In the genomic region with DNA sequence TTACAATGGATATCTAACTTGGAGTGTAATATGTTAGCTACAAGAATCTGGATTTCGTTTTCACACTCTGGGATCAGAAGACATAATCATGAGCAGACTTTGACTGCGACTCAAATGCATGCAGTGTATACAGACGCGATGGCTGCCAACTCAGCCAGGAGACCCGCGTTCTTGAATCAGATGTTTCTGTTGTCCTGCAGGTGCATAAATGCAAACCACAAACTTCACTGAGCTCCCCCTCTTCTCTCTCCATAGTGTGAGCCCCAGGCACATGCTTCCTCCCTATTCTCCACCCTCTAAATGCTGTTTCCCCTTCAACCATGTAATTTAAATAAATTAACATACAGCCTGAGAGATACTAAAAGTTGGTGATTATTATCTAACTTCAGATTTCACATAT, we compare ENCODE assay signal across 22 cellular contexts.
"Had no signal": no experiment of that assay in that cellular context is flagged by ENCODE, and none has a peak within 500 bp of the region (broad histone marks: within the 10 kb centered on the region; RNA-seq: fewer than 3 reads in every experiment).

No MANE protein-coding gene starts in this region.

- H3K27ac ChIP-seq: colonic mucosa, epithelial cell of prostate, esophagus squamous epithelium, gastrocnemius medialis, heart right ventricle, left lung, lower lobe of right lung had no signal

- H3K4me3 ChIP-seq: colonic mucosa, esophagus squamous epithelium, gastrocnemius medialis, heart right ventricle, left lung, lower lobe of right lung, mucosa of descending colon had no signal

- DNase-seq: colonic mucosa; cortex of kidney; effector CD8-positive, alpha-beta T cell; effector memory CD8-positive, alpha-beta T cell; endodermal cell; erythroblast; esophagus squamous epithelium; foreskin fibroblast; foreskin melanocyte; gastrocnemius medialis; glutamatergic neuron; head of caudate nucleus; heart right ventricle; hippocampal formation; left cardiac atrium; left lung; left ventricle myocardium superior; lower lobe of right lung; mesenchymal stem cell; mucosa of descending colon had no signal

- H3K9me3 ChIP-seq: colonic mucosa, esophagus squamous epithelium, gastrocnemius medialis, heart right ventricle, left lung, lower lobe of right lung, mucosa of descending colon had no signal

- H3K36me3 ChIP-seq: colonic mucosa, esophagus squamous epithelium, gastrocnemius medialis, heart right ventricle, left lung, lower lobe of right lung had no signal

- ATAC-seq: effector memory CD8-positive, alpha-beta T cell; esophagus mucosa; gastrocnemius medialis; heart right ventricle; left cardiac atrium; left lung; left ventricle myocardium superior; lower lobe of right lung; mucosa of descending colon had no signal

- H3K4me1 ChIP-seq: colonic mucosa, esophagus squamous epithelium, gastrocnemius medialis, heart right ventricle, left lung, lower lobe of right lung had no signal

- H3K27me3 ChIP-seq: colonic mucosa, esophagus squamous epithelium, gastrocnemius medialis, heart right ventricle, left lung had no signal
